ENCODE assay signal across 8 cellular contexts in the genomic region with DNA sequence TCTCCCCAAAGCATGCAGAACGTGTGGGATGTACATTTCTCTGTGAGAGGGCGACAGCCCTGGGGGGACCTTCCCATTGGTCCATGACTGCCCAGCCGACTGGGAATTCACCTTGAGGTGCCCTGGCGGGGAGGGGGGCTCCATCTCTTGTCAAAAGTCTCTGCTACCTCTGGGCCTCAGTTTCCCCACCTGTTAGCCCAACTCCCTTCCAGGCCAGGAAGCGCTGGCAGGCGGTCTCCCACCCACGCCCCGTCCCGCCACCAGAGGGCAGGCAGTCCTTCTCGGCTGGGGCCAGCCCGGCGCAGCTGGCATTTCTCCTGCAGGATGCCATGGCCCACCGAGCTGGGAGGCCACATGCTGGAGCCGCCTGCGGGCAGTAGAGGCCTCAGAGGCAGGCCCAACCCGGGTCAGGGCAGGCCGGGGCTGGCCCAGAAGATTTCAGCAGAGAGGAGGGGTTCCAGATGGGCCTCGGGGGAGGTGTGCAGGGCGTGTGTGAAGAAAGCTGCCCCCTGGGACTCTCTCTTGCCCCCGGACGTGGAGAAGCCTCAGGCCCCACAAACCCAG. TPM values are rescaled to one million over a fixed set of nuclear protein-coding genes. Genes with fewer than 3 reads are reported as not detected.
DNase-seq lines count a peak whose midpoint lies in the region; ATAC-seq and TF ChIP-seq lines count a peak whose summit lies in the region.

No MANE protein-coding gene starts in this region.

- TF ChIP-seq CTCF in GM20000 (IDR thresholded peaks at IDR 0.05; ENCODE audit: extremely low read depth, missing control alignments) (peak; percentile 84), RWPE1 (conservative IDR thresholded peaks at IDR 0.05; ENCODE audit: low read depth) (peak; percentile 77), glutamatergic neuron (IDR thresholded peaks at IDR 0.05; ENCODE audit: partially characterized antibody, unreplicated experiment) (peak; percentile 74), psoas muscle (IDR thresholded peaks at IDR 0.05) (peak; percentile 74)

- H3K4me1 Mint-ChIP-seq in glutamatergic neuron (ENCODE audit: low read depth, unreplicated experiment): peaks cover 8% of the 10 kb centered on the region

- ATAC-seq in psoas muscle (peak in 2 of 4 donors; percentile 33 to 36), HG03457 (IDR thresholded peaks at IDR 0.05; ENCODE audit: unreplicated experiment) (no peak), HG02852 (IDR thresholded peaks at IDR 0.05; ENCODE audit: unreplicated experiment) (no peak)

- H3K4me1 ChIP-seq in psoas muscle: peaks cover 23% of the 10 kb centered on the region

- no peaks in the 10 kb centered on the region for H3K36me3 Mint-ChIP-seq in glutamatergic neuron (ENCODE audit: unreplicated experiment)

- H3K27ac ChIP-seq in RWPE1: peak overlapping the region; percentile 100
- no peak overlapping the region for H3K27ac ChIP-seq in psoas muscle

- H3K36me3 ChIP-seq in psoas muscle (ENCODE audit: insufficient read depth in 1 of 2, low read depth in 1 of 2): no peaks in the 10 kb centered on the region

- DNase-seq in AG08395 (ENCODE audit: low spot score) (peak; percentile 73), GM20000 (ENCODE audit: low spot score) (peak; percentile 79), RWPE1 (ENCODE audit: low spot score) (peak; percentile 39), glutamatergic neuron (peak; percentile 81), psoas muscle (peak; percentile 76 to 87)
- peak; percentile 68 for DNase-seq in activated naive CD4-positive, alpha-beta T cell treated with anti-CD3 and anti-CD28 coated beads, Interleukin-2, amount 50 U/mL, for 16 hours

- no peak overlapping the region for H3K4me3 Mint-ChIP-seq in glutamatergic neuron (ENCODE audit: unreplicated experiment)

- no peaks in the 10 kb centered on the region for H3K27me3 ChIP-seq in psoas muscle (ENCODE audit: insufficient read depth in 3 of 3, low read length in 2 of 3)

- H3K9me3 ChIP-seq in psoas muscle: no peaks in the 10 kb centered on the region

- CTCF ChIA-PET in RWPE1 (lab: Yijun Ruan, JAX): interaction anchor here (0.6 to 1.6 kb wide), 12 partner anchors 10 to 305 kb away, joined by 3 to 5 read pairs (median 3); no protein-coding TSS in a partner anchor

- no peak overlapping the region for H3K27ac Mint-ChIP-seq in glutamatergic neuron (ENCODE audit: unreplicated experiment)

- H3K4me3 ChIP-seq in psoas muscle: no peak overlapping the region

- WGBS in psoas muscle, 3 donors: 23 to 40% (median 24%) methylated on average over 21 of the region's 21 CpGs

- POLR2A ChIA-PET in RWPE1 (lab: Yijun Ruan, JAX; ENCODE audit: low non-redundant PET): interaction anchor here (0.5 kb wide), 1 partner anchor 34 kb away, joined by 5 read pairs; no protein-coding TSS in a partner anchor

- intact Hi-C loops in psoas muscle (cut with DNase I): loop anchor here in 1 of 2 donors (1.0 to 10.0 kb wide), 3 partner anchors 49 to 266 kb away; a partner anchor contains a TSS

- peaks cover 3% of the 10 kb centered on the region for H3K9me3 Mint-ChIP-seq in glutamatergic neuron (ENCODE audit: unreplicated experiment)

- peaks cover 3% of the 10 kb centered on the region for H3K27me3 Mint-ChIP-seq in glutamatergic neuron (ENCODE audit: unreplicated experiment)

RNA-seq across cellular contexts. Expression of a gene that starts 16.6 kb away (rescaled TPM):
- total RNA-seq in glutamatergic neuron (ENCODE audit: unreplicated experiment): 0.27 TPM
- under 1 TPM in 3 of 4 donors, not detected in 1; 0.18 to 0.81 (median 0.71) TPM for total RNA-seq in psoas muscle
- polyA plus RNA-seq in psoas muscle: under 1 TPM; 0.13 to 0.19 (median 0.16) TPM

RNA-seq across cellular contexts. Expression of a gene that starts 27.3 kb away (rescaled TPM):
- total RNA-seq in glutamatergic neuron (ENCODE audit: unreplicated experiment) (211 TPM), psoas muscle (100 to 1,000 TPM in 3 of 4 donors, 10 to 100 TPM in 1; 73.5 to 139 (median 116) TPM)
- 100 to 1,000 TPM in 1 of 3 donors, 10 to 100 TPM in 2; 74.3 to 124 (median 92.7) TPM for polyA plus RNA-seq in psoas muscle

RNA-seq across cellular contexts. Expression of a gene that starts 32.8 kb away (rescaled TPM):
- total RNA-seq in glutamatergic neuron (ENCODE audit: unreplicated experiment) (0.29 TPM), psoas muscle (1 to 10 TPM; 1.2 to 2.3 (median 1.7) TPM)
- polyA plus RNA-seq in psoas muscle: 1 to 10 TPM in 2 of 3 donors, under 1 TPM in 1; 0.70 to 1.2 (median 1.0) TPM

RNA-seq across cellular contexts. Expression of a gene that starts 58.3 kb away (rescaled TPM):
- total RNA-seq in glutamatergic neuron (ENCODE audit: unreplicated experiment) (not detected), psoas muscle (under 1 TPM in 2 of 4 donors, not detected in 2; 0.17 to 0.24 TPM)
- polyA plus RNA-seq in psoas muscle: under 1 TPM; 0.07 to 0.35 (median 0.13) TPM
